24 cellular contexts compared by ENCODE assay signal in genomic region chr15:44144992-44145391, GRCh38. TPM values are rescaled to one million over a fixed set of nuclear protein-coding genes. Genes with fewer than 3 reads are reported as not detected.
DNase-seq lines count a peak whose midpoint lies in the region; ATAC-seq and TF ChIP-seq lines count a peak whose summit lies in the region.
"Had no signal": no experiment of that assay in that cellular context is flagged by ENCODE, and none has a peak within 500 bp of the region (broad histone marks: within the 10 kb centered on the region; RNA-seq: fewer than 3 reads in every experiment).

No MANE protein-coding gene starts in this region.

- H3K4me2 ChIP-seq in osteoblast (ENCODE audit: insufficient read depth, low read length): no peak overlapping the region

- H3K27me3 ChIP-seq in left ventricle myocardium inferior (ENCODE audit: low read depth) (peaks cover 9% of the 10 kb centered on the region), osteoblast (ENCODE audit: insufficient read depth, low read length) (no peaks in the 10 kb centered on the region)

- no peak for TF ChIP-seq CTCF in left ventricle myocardium inferior (IDR thresholded peaks at IDR 0.05; ENCODE audit: borderline replicate concordance)
- TF ChIP-seq CTCF in VCaP (conservative IDR thresholded peaks at IDR 0.05): no peak
- TF ChIP-seq CTCF in osteoblast (IDR thresholded peaks at IDR 0.05; ENCODE audit: extremely low read depth, low read depth, low read length): no peak

- H3K4me3 ChIP-seq in left ventricle myocardium inferior: no peak overlapping the region
- no peak overlapping the region for H3K4me3 ChIP-seq in osteoblast (ENCODE audit: insufficient read depth, low read length)
- H3K4me3 ChIP-seq: GM12878 had no signal

- H4K20me1 ChIP-seq in osteoblast (ENCODE audit: insufficient read depth, low read length): no peaks in the 10 kb centered on the region

- H2AFZ ChIP-seq in osteoblast (ENCODE audit: low read length): no peak overlapping the region

- H3K36me3 ChIP-seq in left ventricle myocardium inferior: no peaks in the 10 kb centered on the region
- no peaks in the 10 kb centered on the region for H3K36me3 ChIP-seq in osteoblast (ENCODE audit: insufficient read depth, low read length)

- ATAC-seq in Right ventricle myocardium inferior (no peak), GM19023 (IDR thresholded peaks at IDR 0.05; ENCODE audit: unreplicated experiment) (no peak)
- ATAC-seq: GM12878, HCT116 had no signal

- no peaks in the 10 kb centered on the region for H3K9me3 ChIP-seq in left ventricle myocardium inferior (replicated peaks)
- H3K9me3 ChIP-seq in osteoblast (ENCODE audit: low read depth, low read length): no peaks in the 10 kb centered on the region

- H3K4me1 ChIP-seq in left ventricle myocardium inferior (peaks cover 18% of the 10 kb centered on the region), osteoblast (ENCODE audit: insufficient read depth, low read length) (no peaks in the 10 kb centered on the region)

- H3K79me2 ChIP-seq in osteoblast (ENCODE audit: insufficient read depth, low read length): peaks cover 4% of the 10 kb centered on the region

- no peak for DNase-seq in left ventricle myocardium inferior
- DNase-seq in Right ventricle myocardium inferior (ENCODE audit: missing footprints): no peak
- DNase-seq in osteoblast (ENCODE audit: insufficient read length, low spot score, missing footprints): peak; percentile 45
- DNase-seq in GM19238 (ENCODE audit: insufficient read length, low spot score): no peak
- DNase-seq in stimulated activated naive CD4-positive, alpha-beta T cell treated with Interleukin-2 at 50 U/mL for 16 hours (lab: John Stamatoyannopoulos, UW): no peak
- DNase-seq: 8988T; C1 segment of cervical spinal cord; CD4-positive, CD25-positive, alpha-beta regulatory T cell; CD8-positive, alpha-beta memory T cell; COR-L47; DMS 273 treated with DMSO at 0.1 percent for 48 hours; DMS53; DND-41; EL; GOT3; H7; HFFc6 had no signal

- H3K27ac ChIP-seq in left ventricle myocardium inferior (replicated peaks) (peak overlapping the region; percentile 60), VCaP (peak overlapping the region; percentile 43), osteoblast (ENCODE audit: low read depth, low read length) (no peak overlapping the region)
- H3K27ac ChIP-seq: HL-60 had no signal

- intact Hi-C loops in left ventricle myocardium inferior (cut with micrococcal nuclease): no loop called here
- intact Hi-C loops in Right ventricle myocardium inferior (cut with DNase I): no loop called here

RNA-seq across cellular contexts. Expression of gene FRMD5, which starts 50.1 kb away (rescaled TPM):
- total RNA-seq in left ventricle myocardium inferior (62.4 TPM), Right ventricle myocardium inferior (43.0 TPM), osteoblast (3.3 and 3.5 TPM in 2 replicates)
- total RNA-seq: B cell; CD4-positive, CD25-positive, alpha-beta regulatory T cell; G401 had no signal
